Comparison of ENCODE assay signal across 11 cellular contexts in genomic region chr3:44993471-44994205, GRCh38. TPM values are rescaled to one million over a fixed set of nuclear protein-coding genes. Genes with fewer than 3 reads are reported as not detected.
DNase-seq lines count a peak whose midpoint lies in the region; ATAC-seq, FAIRE-seq and TF ChIP-seq lines count a peak whose summit lies in the region.
"Had no signal": no experiment of that assay in that cellular context is flagged by ENCODE, and none has a peak within 500 bp of the region (broad histone marks: within the 10 kb centered on the region; RNA-seq: fewer than 3 reads in every experiment).

No MANE protein-coding gene starts in this region.

- no peaks in the 10 kb centered on the region for H3K9me3 Mint-ChIP-seq in CD4-positive, alpha-beta T cell
- no peaks in the 10 kb centered on the region for H3K9me3 Mint-ChIP-seq in naive thymus-derived CD4-positive, alpha-beta T cell
- H3K9me3 Mint-ChIP-seq: activated B cell treated with CpG ODN at 0.5 μM for 24 hours had no signal

- H3K9me3 ChIP-seq in CD4-positive, alpha-beta T cell (ENCODE audit: control insufficient read depth, low read length), result no peaks in the 10 kb centered on the region
- H3K9me3 ChIP-seq in MG63, result no peaks in the 10 kb centered on the region
- H3K9me3 ChIP-seq in naive thymus-derived CD4-positive, alpha-beta T cell (ENCODE audit: control insufficient read depth in 2 of 3, low read length in 3 of 3), result no peaks in the 10 kb centered on the region

- TF ChIP-seq CTCF in CD4-positive, alpha-beta T cell (IDR thresholded peaks at IDR 0.05), result no peak
- TF ChIP-seq CTCF in epithelial cell of proximal tubule (conservative IDR thresholded peaks at IDR 0.05; ENCODE audit: low read depth, low read length), result no peak

- H3K36me3 Mint-ChIP-seq in CD4-positive, alpha-beta T cell (ENCODE audit: low read depth), result peaks cover 94% of the 10 kb centered on the region
- H3K36me3 Mint-ChIP-seq in naive thymus-derived CD4-positive, alpha-beta T cell, result peaks cover 3 to 49% (median 31%) of the 10 kb centered on the region in 5 donors

- no peak for DNase-seq in CD4-positive, alpha-beta T cell
- peak; percentile 37 for DNase-seq in MG63
- peak; percentile 63 for DNase-seq in epithelial cell of proximal tubule (ENCODE audit: low read depth)
- no peak for DNase-seq in naive thymus-derived CD4-positive, alpha-beta T cell
- DNase-seq in mucosa of gallbladder (ENCODE audit: low spot score), result no peak
- no peak for DNase-seq in NOMO-1 treated with dmso at 0.1 percent for 144 hours (lab: John Stamatoyannopoulos, UW; ENCODE audit: unreplicated experiment)
- DNase-seq in GM12891 (ENCODE audit: insufficient read length, low spot score), result no peak
- DNase-seq: activated B cell treated with CpG ODN at 0.5 μM for 24 hours, NCI-H2081 treated with DMSO at 0.1 percent for 48 hours had no signal

- no peaks in the 10 kb centered on the region for H3K27me3 ChIP-seq in CD4-positive, alpha-beta T cell (ENCODE audit: control insufficient read depth, insufficient read depth, low read length)
- H3K27me3 ChIP-seq in MG63, result no peaks in the 10 kb centered on the region
- no peaks in the 10 kb centered on the region for H3K27me3 ChIP-seq in naive thymus-derived CD4-positive, alpha-beta T cell (ENCODE audit: control insufficient read depth in 2 of 2, insufficient read depth in 2 of 2, low read length in 2 of 2)

- no peak for TF ChIP-seq POLR2A in GM12891 (IDR thresholded peaks at IDR 0.05; ENCODE audit: low read depth, low read length)

- peak overlapping the region; percentile 53 for H3K27ac Mint-ChIP-seq in CD4-positive, alpha-beta T cell
- H3K27ac Mint-ChIP-seq in naive thymus-derived CD4-positive, alpha-beta T cell, result peak overlapping the region in 7 of 9 donors; percentile 0 to 76 (median 60)
- H3K27ac Mint-ChIP-seq: activated B cell treated with CpG ODN at 0.5 μM for 24 hours had no signal

- H3K4me3 Mint-ChIP-seq in CD4-positive, alpha-beta T cell, result no peak overlapping the region
- peak overlapping the region in 1 of 10 donors; percentile 74 for H3K4me3 Mint-ChIP-seq in naive thymus-derived CD4-positive, alpha-beta T cell
- H3K4me3 Mint-ChIP-seq: activated B cell treated with CpG ODN at 0.5 μM for 24 hours had no signal

- FAIRE-seq in GM12891 (lab: Jason Lieb, UNC), result no peak
- FAIRE-seq: G401.6 had no signal

- POLR2A ChIA-PET in CD4-positive, alpha-beta T cell (lab: Charles Lee), result no interaction called here
- POLR2A ChIA-PET in naive thymus-derived CD4-positive, alpha-beta T cell (lab: Charles Lee), result interaction anchor here (0.7 to 1.4 kb wide), 4 partner anchors 10 to 602 kb away, joined by 3 to 7 read pairs (median 3); no protein-coding TSS in a partner anchor

- intact Hi-C loops in CD4-positive, alpha-beta T cell (cut with DNase I, micrococcal nuclease), result no loop called here
- intact Hi-C loops in naive thymus-derived CD4-positive, alpha-beta T cell (cut with micrococcal nuclease), result no loop called here

- ATAC-seq in CD4-positive, alpha-beta T cell (ENCODE audit: poor library complexity), result no peak
- ATAC-seq in naive thymus-derived CD4-positive, alpha-beta T cell, result no peak
- ATAC-seq in GM19397 (IDR thresholded peaks at IDR 0.05; ENCODE audit: unreplicated experiment), result no peak

- CTCF ChIA-PET in CD4-positive, alpha-beta T cell (lab: Charles Lee), result interaction anchor here (0.7 to 1.0 kb wide), 2 partner anchors 12 to 185 kb away, joined by 3 read pairs; no protein-coding TSS in a partner anchor
- CTCF ChIA-PET in naive thymus-derived CD4-positive, alpha-beta T cell (lab: Charles Lee), result interaction anchor here (0.8 to 1.1 kb wide), 5 partner anchors 12 to 667 kb away, joined by 3 to 5 read pairs (median 3); no protein-coding TSS in a partner anchor

- H3K4me3 ChIP-seq in MG63, result no peak overlapping the region
- no peak overlapping the region for H3K4me3 ChIP-seq in epithelial cell of proximal tubule (ENCODE audit: low read depth, low read length)
- H3K4me3 ChIP-seq in naive thymus-derived CD4-positive, alpha-beta T cell (ENCODE audit: low read length), result no peak overlapping the region

- H3K27me3 Mint-ChIP-seq in CD4-positive, alpha-beta T cell, result no peaks in the 10 kb centered on the region
- no peaks in the 10 kb centered on the region for H3K27me3 Mint-ChIP-seq in naive thymus-derived CD4-positive, alpha-beta T cell
- H3K27me3 Mint-ChIP-seq: activated B cell treated with CpG ODN at 0.5 μM for 24 hours had no signal

- H3K4me1 ChIP-seq in naive thymus-derived CD4-positive, alpha-beta T cell (ENCODE audit: control insufficient read depth in 2 of 2, insufficient read depth in 2 of 2, low read length in 2 of 2), result peaks cover 0 to 30% of the 10 kb centered on the region in 2 donors

- H3K27ac ChIP-seq in CD4-positive, alpha-beta T cell (ENCODE audit: low read depth, low read length), result no peak overlapping the region
- H3K27ac ChIP-seq in naive thymus-derived CD4-positive, alpha-beta T cell (ENCODE audit: low read depth, low read length), result no peak overlapping the region

- peaks cover 59% of the 10 kb centered on the region for H3K4me1 Mint-ChIP-seq in CD4-positive, alpha-beta T cell (ENCODE audit: low read depth)
- H3K4me1 Mint-ChIP-seq in naive thymus-derived CD4-positive, alpha-beta T cell, result peaks cover 36 to 93% (median 83%) of the 10 kb centered on the region in 7 donors

- H3K36me3 ChIP-seq in MG63, result peaks cover 16% of the 10 kb centered on the region
- peaks cover 14 to 39% (median 17%) of the 10 kb centered on the region in 3 experiments for H3K36me3 ChIP-seq in naive thymus-derived CD4-positive, alpha-beta T cell (ENCODE audit: control insufficient read depth in 2 of 3, insufficient read depth in 3 of 3, low read length in 3 of 3)

TF ChIP-seq in GM12891, 5 proteins besides CTCF, POLR2A, EP300 and RAD21:
- TF ChIP-seq PAX5 (IDR thresholded peaks at IDR 0.05; ENCODE audit: insufficient read depth, low read length, severe bottlenecking), result no peak

RNA-seq across cellular contexts. Expression of gene EXOSC7, which starts 17.6 kb away (rescaled TPM):
- 10 to 100 TPM; 28.1 to 28.4 TPM for total RNA-seq in CD4-positive, alpha-beta T cell
- total RNA-seq in MG63 (2014; rRNA removed; shearing (Covaris generic); ENCODE audit: low replicate concordance), result 22.4 and 44.3 TPM in 2 replicates
- 68.3 and 85.1 TPM in 2 replicates for total RNA-seq in epithelial cell of proximal tubule
- 10 to 100 TPM; 30.7 to 57.9 (median 44.3) TPM for total RNA-seq in naive thymus-derived CD4-positive, alpha-beta T cell
- polyA plus RNA-seq in naive thymus-derived CD4-positive, alpha-beta T cell, result 10 to 100 TPM; 48.4 to 59.4 TPM
- 24.7 TPM for total RNA-seq in mucosa of gallbladder
- 51.5 TPM for polyA plus RNA-seq in GM12891 (2012; ENCODE audit: low read depth, missing spikeins)

RNA-seq across cellular contexts. Expression of gene ZDHHC3, which starts 17.7 kb away (rescaled TPM):
- 10 to 100 TPM; 34.4 to 34.6 TPM for total RNA-seq in CD4-positive, alpha-beta T cell
- 26.1 and 28.5 TPM in 2 replicates for total RNA-seq in MG63 (2014; rRNA removed; shearing (Covaris generic); ENCODE audit: low replicate concordance)
- total RNA-seq in epithelial cell of proximal tubule, result 38.9 and 65.8 TPM in 2 replicates
- total RNA-seq in naive thymus-derived CD4-positive, alpha-beta T cell, result 10 to 100 TPM; 38.5 to 54.0 (median 48.8) TPM
- polyA plus RNA-seq in naive thymus-derived CD4-positive, alpha-beta T cell, result 10 to 100 TPM; 33.7 to 36.1 TPM
- total RNA-seq in mucosa of gallbladder, result 72.4 TPM
- 18.5 TPM for polyA plus RNA-seq in GM12891 (2012; ENCODE audit: low read depth, missing spikeins)

RNA-seq across cellular contexts. Expression of gene CLEC3B, which starts 32.5 kb away (rescaled TPM):
- under 1 TPM; 0.34 to 0.36 TPM for total RNA-seq in CD4-positive, alpha-beta T cell
- total RNA-seq in MG63 (2014; rRNA removed; shearing (Covaris generic); ENCODE audit: low replicate concordance), result 0.10 and 2.0 TPM in 2 replicates
- total RNA-seq in epithelial cell of proximal tubule, result not detected in 2 replicates
- 1 to 10 TPM in 2 of 5 experiments, under 1 TPM in 3; 0.45 to 1.8 (median 0.75) TPM for total RNA-seq in naive thymus-derived CD4-positive, alpha-beta T cell
- polyA plus RNA-seq in naive thymus-derived CD4-positive, alpha-beta T cell, result not detected
- total RNA-seq in mucosa of gallbladder, result 42.9 TPM
- not detected for polyA plus RNA-seq in GM12891 (2012; ENCODE audit: low read depth, missing spikeins)
- total RNA-seq: activated B cell treated with CpG ODN at 0.5 μM for 24 hours had no signal

Comparison
In these comparisons a context has a peak if more than half of its experiments do, and no peak if none do; other contexts are left out.
1. DNase-seq: peak in MG63 (single experiment) and epithelial cell of proximal tubule (single experiment); none in CD4-positive, alpha-beta T cell (0 of 10), naive thymus-derived CD4-positive, alpha-beta T cell (0 of 9), mucosa of gallbladder (single experiment), NOMO-1 treated with dmso at 0.1 percent for 144 hours (single experiment) and GM12891 (single experiment).
2. RNA of gene CLEC3B, which starts 32.5 kb away (total RNA-seq): 42.9 TPM in mucosa of gallbladder (single experiment); 0.45 to 1.8 TPM in naive thymus-derived CD4-positive, alpha-beta T cell, 0.34 to 0.36 TPM in CD4-positive, alpha-beta T cell, 0.10 to 2.0 TPM in MG63 and not detected in epithelial cell of proximal tubule; every median in the first group is over 10 times any median in the second.